In genomic region chr1:246582301-246583055, GRCh38 we compare ENCODE assay signal across 13 cellular contexts. TPM values are rescaled to one million over a fixed set of nuclear protein-coding genes. Genes with fewer than 3 reads are reported as not detected.
DNase-seq lines count a peak whose midpoint lies in the region; ATAC-seq and TF ChIP-seq lines count a peak whose summit lies in the region.
"Had no signal": no experiment of that assay in that cellular context is flagged by ENCODE, and none has a peak within 500 bp of the region (broad histone marks: within the 10 kb centered on the region; RNA-seq: fewer than 3 reads in every experiment).

No MANE protein-coding gene starts in this region.

- ATAC-seq in effector memory CD8-positive, alpha-beta T cell (replicated peaks): no peak
- no peak for ATAC-seq in GM21723 (IDR thresholded peaks at IDR 0.05; ENCODE audit: unreplicated experiment)

- H3K27me3 Mint-ChIP-seq in CD14-positive monocyte (ENCODE audit: low read depth in 3 of 3): peaks cover 0 to 2% (median 0%) of the 10 kb centered on the region in 3 donors
- H3K27me3 Mint-ChIP-seq in effector memory CD8-positive, alpha-beta T cell: no peaks in the 10 kb centered on the region
- H3K27me3 Mint-ChIP-seq in nephron progenitor cell (ENCODE audit: low read depth, poor library complexity): no peaks in the 10 kb centered on the region
- H3K27me3 Mint-ChIP-seq in immature natural killer cell (ENCODE audit: low read depth in 3 of 3): no peaks in the 10 kb centered on the region

- TF ChIP-seq CTCF in CD14-positive monocyte (IDR thresholded peaks at IDR 0.05) (no peak), nephron progenitor cell (IDR thresholded peaks at IDR 0.05) (no peak)

- H3K9me3 Mint-ChIP-seq in CD14-positive monocyte (peaks cover 0 to 5% (median 0%) of the 10 kb centered on the region in 7 donors), nephron progenitor cell (no peaks in the 10 kb centered on the region), immature natural killer cell (no peaks in the 10 kb centered on the region)
- H3K9me3 Mint-ChIP-seq in effector memory CD8-positive, alpha-beta T cell: no peaks in the 10 kb centered on the region
- H3K9me3 Mint-ChIP-seq: T-helper 1 cell treated with Interleukin-12 subunit alpha and Interleukin-12 subunit beta and Interleukin-4 antibody, amounts not matched to agents 30 μg/mL and 1 μg/mL, for 36 hours had no signal

- H3K4me3 Mint-ChIP-seq in CD14-positive monocyte: peak overlapping the region in 1 of 2 donors; percentile 77
- no peak overlapping the region for H3K4me3 Mint-ChIP-seq in effector memory CD8-positive, alpha-beta T cell
- H3K4me3 Mint-ChIP-seq in nephron progenitor cell: no peak overlapping the region
- H3K4me3 Mint-ChIP-seq in immature natural killer cell: no peak overlapping the region
- H3K4me3 Mint-ChIP-seq: T-helper 1 cell treated with Interleukin-12 subunit alpha and Interleukin-12 subunit beta and Interleukin-4 antibody, amounts not matched to agents 30 μg/mL and 1 μg/mL, for 36 hours had no signal

- H3K27ac Mint-ChIP-seq in CD14-positive monocyte (peak overlapping the region; percentile 19 to 77 (median 61)), nephron progenitor cell (peak overlapping the region; percentile 92), immature natural killer cell (peak overlapping the region in 2 of 6 donors; percentile 19 to 56)
- peak overlapping the region; percentile 73 to 86 for H3K27ac Mint-ChIP-seq in effector memory CD8-positive, alpha-beta T cell
- H3K27ac Mint-ChIP-seq: T-helper 1 cell treated with Interleukin-12 subunit alpha and Interleukin-12 subunit beta and Interleukin-4 antibody, amounts not matched to agents 30 μg/mL and 1 μg/mL, for 36 hours had no signal

- H3K36me3 Mint-ChIP-seq in CD14-positive monocyte: peaks cover 16 to 29% of the 10 kb centered on the region in 2 donors
- peaks cover 24% of the 10 kb centered on the region for H3K36me3 Mint-ChIP-seq in effector memory CD8-positive, alpha-beta T cell (ENCODE audit: insufficient read depth)
- H3K36me3 Mint-ChIP-seq in nephron progenitor cell (ENCODE audit: low read depth): peaks cover 20% of the 10 kb centered on the region
- H3K36me3 Mint-ChIP-seq in immature natural killer cell: peaks cover 0 to 7% (median 6%) of the 10 kb centered on the region in 3 donors

- intact Hi-C loops in CD14-positive monocyte (cut with micrococcal nuclease): no loop called here

- H3K4me1 Mint-ChIP-seq in CD14-positive monocyte (peaks cover 69% of the 10 kb centered on the region), nephron progenitor cell (peaks cover 37% of the 10 kb centered on the region), immature natural killer cell (peaks cover 47 to 81% of the 10 kb centered on the region in 2 donors)
- peaks cover 40 to 58% of the 10 kb centered on the region in 2 donors for H3K4me1 Mint-ChIP-seq in effector memory CD8-positive, alpha-beta T cell (ENCODE audit: low read depth in 2 of 2)

- DNase-seq in CD14-positive monocyte (ENCODE audit: low spot score): no peak
- peak; percentile 46 for DNase-seq in NCI-H146 (lab: John Stamatoyannopoulos, UW)
- DNase-seq in effector memory CD8-positive, alpha-beta T cell: no peak
- no peak for DNase-seq in nephron progenitor cell
- no peak for DNase-seq in activated CD4-positive, alpha-beta T cell treated with anti-CD3 and anti-CD28 coated beads, Interleukin-2, amount 50 U/mL, for 4 hours
- no peak for DNase-seq in cerebellar nuclear complex (lab: John Stamatoyannopoulos, UW)
- DNase-seq in immature natural killer cell: no peak
- DNase-seq: OCI-M1; posterior cingulate gyrus; stimulated activated CD4-positive, alpha-beta T cell treated with anti-CD3 and anti-CD28 coated beads, Interleukin-4, amount 100 ng/mL, for 1 hour; stimulated activated naive CD4-positive, alpha-beta T cell had no signal

RNA-seq across cellular contexts. Expression of gene CNST, which starts 16.2 kb away (rescaled TPM):
- polyA plus RNA-seq in CD14-positive monocyte: 10 to 100 TPM; 11.0 to 13.7 TPM
- polyA plus RNA-seq in immature natural killer cell: 10 to 100 TPM; 21.8 to 30.0 (median 24.1) TPM

RNA-seq across cellular contexts. Expression of gene TFB2M, which starts 16.4 kb away (rescaled TPM):
- polyA plus RNA-seq in CD14-positive monocyte (1 to 10 TPM; 7.9 to 9.7 TPM), immature natural killer cell (10 to 100 TPM; 15.0 to 17.9 (median 15.6) TPM)
